In the genomic region with DNA sequence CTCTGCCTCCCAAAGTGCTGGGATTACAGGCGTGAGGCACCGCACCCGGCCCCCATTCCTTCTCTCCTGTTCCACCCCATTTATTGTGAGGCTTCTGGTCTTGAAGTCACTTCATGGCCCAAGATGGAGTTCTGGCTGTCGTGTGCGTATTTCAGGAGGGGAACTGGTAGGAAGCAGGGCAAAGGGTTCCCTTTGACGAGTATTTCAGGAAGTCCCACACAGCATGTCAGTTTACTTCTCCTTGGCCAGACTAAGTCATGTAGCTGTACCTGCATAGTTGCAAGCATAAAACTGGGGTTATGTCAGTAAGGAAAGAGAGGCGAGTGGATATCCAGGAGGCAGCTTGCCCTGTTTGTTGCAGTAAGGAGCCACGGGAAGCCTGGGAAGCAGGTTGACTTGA, we compare ENCODE assay signal across 26 cellular contexts. TPM values are rescaled to one million over a fixed set of nuclear protein-coding genes. Genes with fewer than 3 reads are reported as not detected.
DNase-seq lines count a peak whose midpoint lies in the region; ATAC-seq, FAIRE-seq and TF ChIP-seq lines count a peak whose summit lies in the region.
"Had no signal": no experiment of that assay in that cellular context is flagged by ENCODE, and none has a peak within 500 bp of the region (broad histone marks: within the 10 kb centered on the region; RNA-seq: fewer than 3 reads in every experiment).

No MANE protein-coding gene starts in this region.

- WGBS in endodermal cell (ENCODE audit: insufficient coverage in 1 of 2, insufficient read length in 1 of 2), 2 experiments, result 93 to 94% methylated on average over 4 to 8 of the region's 8 CpGs

- peaks cover 7% of the 10 kb centered on the region for H3K9me3 Mint-ChIP-seq in endodermal cell
- no peaks in the 10 kb centered on the region for H3K9me3 Mint-ChIP-seq in stimulated activated effector memory CD8-positive, alpha-beta T cell treated with anti-CD3 and anti-CD28 coated beads, Interleukin-12 subunit alpha, Interleukin-12 subunit beta, amount 100 ng/mL, for 72 hours
- peaks cover 7% of the 10 kb centered on the region for H3K9me3 Mint-ChIP-seq in nephron progenitor cell
- H3K9me3 Mint-ChIP-seq: CD4-positive, alpha-beta T cell; CD8-positive, alpha-beta T cell had no signal

- FAIRE-seq in urothelium cell line (lab: Jason Lieb, UNC), result peak; percentile 35
- FAIRE-seq: A204.1, D721Med, G401.6, GM12891, GM19239 had no signal

- DNase-seq in endodermal cell (no peak), urothelium cell line (ENCODE audit: low spot score) (no peak), nephron progenitor cell (no peak), Karpas-422 (no peak)
- DNase-seq in stimulated activated effector memory CD8-positive, alpha-beta T cell treated with anti-CD3 and anti-CD28 coated beads, Interleukin-12 subunit alpha, Interleukin-12 subunit beta, amount 100 ng/mL, for 72 hours (ENCODE audit: low spot score in 2 of 2), result no peak
- no peak for DNase-seq in activated naive CD4-positive, alpha-beta T cell (lab: John Stamatoyannopoulos, UW)
- no peak for DNase-seq in stimulated activated CD4-positive, alpha-beta T cell treated with anti-CD3 and anti-CD28 coated beads, Interleukin-2, amount 100 ng/mL, for 48 hours
- DNase-seq: 8988T; ACHN; BE2C; C1 segment of cervical spinal cord; Caco-2; Calu3; CD4-positive, alpha-beta T cell; CD8-positive, alpha-beta T cell; DMS79 treated with DMSO at 0.1 percent for 48 hours; GF-D8 had no signal

- H3K27ac Mint-ChIP-seq in endodermal cell, result peak overlapping the region; percentile 6
- H3K27ac Mint-ChIP-seq in stimulated activated effector memory CD8-positive, alpha-beta T cell treated with anti-CD3 and anti-CD28 coated beads, Interleukin-12 subunit alpha, Interleukin-12 subunit beta, amount 100 ng/mL, for 72 hours, result peak overlapping the region; percentile 60
- H3K27ac Mint-ChIP-seq in nephron progenitor cell, result no peak overlapping the region
- H3K27ac Mint-ChIP-seq: CD4-positive, alpha-beta T cell; CD8-positive, alpha-beta T cell had no signal

- no peaks in the 10 kb centered on the region for H3K4me1 Mint-ChIP-seq in endodermal cell
- H3K4me1 Mint-ChIP-seq in stimulated activated effector memory CD8-positive, alpha-beta T cell treated with anti-CD3 and anti-CD28 coated beads, Interleukin-12 subunit alpha, Interleukin-12 subunit beta, amount 100 ng/mL, for 72 hours, result no peaks in the 10 kb centered on the region
- no peaks in the 10 kb centered on the region for H3K4me1 Mint-ChIP-seq in nephron progenitor cell
- H3K4me1 Mint-ChIP-seq: CD14-positive monocyte had no signal

- H3K36me3 Mint-ChIP-seq in endodermal cell (ENCODE audit: low read depth) (peaks cover 63% of the 10 kb centered on the region), nephron progenitor cell (ENCODE audit: low read depth) (peaks cover 35% of the 10 kb centered on the region)
- peaks cover 38% of the 10 kb centered on the region for H3K36me3 Mint-ChIP-seq in stimulated activated effector memory CD8-positive, alpha-beta T cell treated with anti-CD3 and anti-CD28 coated beads, Interleukin-12 subunit alpha, Interleukin-12 subunit beta, amount 100 ng/mL, for 72 hours
- H3K36me3 Mint-ChIP-seq: CD8-positive, alpha-beta T cell had no signal

- H3K27ac ChIP-seq in VCaP (peak overlapping the region; percentile 21; the same call in 1 of the 2 replicates), endodermal cell (ENCODE audit: low read depth, low read length) (no peak overlapping the region), Karpas-422 (ENCODE audit: low read length) (no peak overlapping the region)
- H3K27ac ChIP-seq: BLaER1 had no signal

- H3K27me3 ChIP-seq in endodermal cell (ENCODE audit: control insufficient read depth, insufficient read depth, low read length, poor library complexity, severe bottlenecking), result no peaks in the 10 kb centered on the region
- no peaks in the 10 kb centered on the region for H3K27me3 ChIP-seq in Karpas-422 (ENCODE audit: low read length)
- H3K27me3 ChIP-seq: BE2C, BLaER1 had no signal

- no peaks in the 10 kb centered on the region for H3K4me1 ChIP-seq in endodermal cell (ENCODE audit: control insufficient read depth, insufficient read depth, low read length)
- H3K4me1 ChIP-seq in Karpas-422 (ENCODE audit: low read length), result peaks cover 27% of the 10 kb centered on the region
- H3K4me1 ChIP-seq: BE2C, BLaER1, Caco-2 had no signal

- no peaks in the 10 kb centered on the region for H3K9me2 ChIP-seq in Karpas-422 (replicated peaks; ENCODE audit: insufficient read depth, low read length)

- H3K4me3 Mint-ChIP-seq in endodermal cell (no peak overlapping the region), nephron progenitor cell (no peak overlapping the region)
- no peak overlapping the region for H3K4me3 Mint-ChIP-seq in stimulated activated effector memory CD8-positive, alpha-beta T cell treated with anti-CD3 and anti-CD28 coated beads, Interleukin-12 subunit alpha, Interleukin-12 subunit beta, amount 100 ng/mL, for 72 hours
- H3K4me3 Mint-ChIP-seq: CD14-positive monocyte; CD4-positive, alpha-beta T cell; CD8-positive, alpha-beta T cell had no signal

- no peak for TF ChIP-seq CTCF in VCaP (conservative IDR thresholded peaks at IDR 0.05)
- no peak for TF ChIP-seq CTCF in endodermal cell (conservative IDR thresholded peaks at IDR 0.05)
- TF ChIP-seq CTCF in nephron progenitor cell (IDR thresholded peaks at IDR 0.05), result no peak

- H3K79me2 ChIP-seq in Karpas-422 (ENCODE audit: low read length), result peaks cover 37% of the 10 kb centered on the region

- H3K4me3 ChIP-seq in endodermal cell (ENCODE audit: low read length) (no peak overlapping the region), Karpas-422 (ENCODE audit: low read length) (no peak overlapping the region)
- H3K4me3 ChIP-seq: BLaER1 had no signal

- H2AFZ ChIP-seq in Karpas-422 (ENCODE audit: low read length), result no peak overlapping the region

- no peak overlapping the region for H3K4me2 ChIP-seq in Karpas-422 (ENCODE audit: low read depth, low read length, poor library complexity, severe bottlenecking)
- H3K4me2 ChIP-seq: BLaER1 had no signal

- H3K9ac ChIP-seq in endodermal cell (ENCODE audit: extremely low read depth, low read length, poor library complexity, severe bottlenecking) (no peak overlapping the region), Karpas-422 (ENCODE audit: low read length) (no peak overlapping the region)
- H3K9ac ChIP-seq: BLaER1 had no signal

- H4K20me1 ChIP-seq in Karpas-422 (ENCODE audit: insufficient read depth, low read depth, low read length), result no peaks in the 10 kb centered on the region

- H3K9me3 ChIP-seq in endodermal cell (ENCODE audit: control insufficient read depth, low read length) (no peaks in the 10 kb centered on the region), Karpas-422 (ENCODE audit: low read length) (no peaks in the 10 kb centered on the region)
- H3K9me3 ChIP-seq: BE2C, Caco-2 had no signal

- H3K27me3 Mint-ChIP-seq in endodermal cell (ENCODE audit: insufficient read depth) (no peaks in the 10 kb centered on the region), nephron progenitor cell (ENCODE audit: low read depth, poor library complexity) (no peaks in the 10 kb centered on the region)
- H3K27me3 Mint-ChIP-seq: CD4-positive, alpha-beta T cell had no signal

- no peak for ATAC-seq in stimulated activated effector memory CD8-positive, alpha-beta T cell treated with anti-CD3 and anti-CD28 coated beads, Interleukin-12 subunit alpha, Interleukin-12 subunit beta, amount 100 ng/mL, for 72 hours
- ATAC-seq: CD8-positive, alpha-beta T cell had no signal

- H3K36me3 ChIP-seq in endodermal cell (ENCODE audit: control insufficient read depth, insufficient read depth, low read length), result peaks cover 56% of the 10 kb centered on the region
- peaks cover 40% of the 10 kb centered on the region for H3K36me3 ChIP-seq in Karpas-422 (ENCODE audit: insufficient read depth, low read length)

RNA-seq across cellular contexts. Expression of a gene that starts 10.1 kb away (rescaled TPM):
- total RNA-seq in endodermal cell, result 10 to 100 TPM; 23.5 to 34.4 TPM
- 20.2 TPM for polyA plus RNA-seq in endodermal cell (2013, experiment 1 of 2)
- polyA plus RNA-seq in endodermal cell (2013, experiment 2 of 2), result 19.0 TPM
- total RNA-seq in Karpas-422 (2014; rRNA removed; shearing (Covaris generic); ENCODE audit: low replicate concordance), result 9.4 and 10.9 TPM in 2 replicates

RNA-seq across cellular contexts. Expression of a gene that starts 10.7 kb away (rescaled TPM):
- total RNA-seq in endodermal cell, result 1 to 10 TPM; 6.7 to 8.9 TPM
- polyA plus RNA-seq in endodermal cell (2013, experiment 1 of 2), result 10.2 TPM
- 10.3 TPM for polyA plus RNA-seq in endodermal cell (2013, experiment 2 of 2)
- 3.6 and 8.9 TPM in 2 replicates for total RNA-seq in Karpas-422 (2014; rRNA removed; shearing (Covaris generic); ENCODE audit: low replicate concordance)

RNA-seq across cellular contexts. Expression of a gene that starts 32.2 kb away (rescaled TPM):
- total RNA-seq in endodermal cell, result 10 to 100 TPM; 12.6 to 19.7 TPM
- polyA plus RNA-seq in endodermal cell (2013, experiment 1 of 2), result 66.8 TPM
- 54.8 TPM for polyA plus RNA-seq in endodermal cell (2013, experiment 2 of 2)
- total RNA-seq in Karpas-422 (2014; rRNA removed; shearing (Covaris generic); ENCODE audit: low replicate concordance), result 0.72 and 1.2 TPM in 2 replicates
- polyA plus RNA-seq: CD14-positive monocyte had no signal

RNA-seq across cellular contexts. Expression of a gene that starts 46.1 kb away (rescaled TPM):
- total RNA-seq in endodermal cell, result not detected
- polyA plus RNA-seq in endodermal cell (2013, experiment 1 of 2), result not detected
- not detected for polyA plus RNA-seq in endodermal cell (2013, experiment 2 of 2)
- 1.6 and 3.1 TPM in 2 replicates for total RNA-seq in Karpas-422 (2014; rRNA removed; shearing (Covaris generic); ENCODE audit: low replicate concordance)
- total RNA-seq: Caco-2; Calu3; CD4-positive, alpha-beta T cell; CD8-positive, alpha-beta T cell had no signal
- polyA plus RNA-seq: AG04450, CD14-positive monocyte had no signal

RNA-seq across cellular contexts. Expression of a gene that starts 49.8 kb away (rescaled TPM):
- 100 to 1,000 TPM; 102 to 132 TPM for total RNA-seq in endodermal cell
- 99.2 TPM for polyA plus RNA-seq in endodermal cell (2013, experiment 1 of 2)
- polyA plus RNA-seq in endodermal cell (2013, experiment 2 of 2), result 100 TPM
- 175 and 322 TPM in 2 replicates for total RNA-seq in Karpas-422 (2014; rRNA removed; shearing (Covaris generic); ENCODE audit: low replicate concordance)
